In the genomic region with DNA sequence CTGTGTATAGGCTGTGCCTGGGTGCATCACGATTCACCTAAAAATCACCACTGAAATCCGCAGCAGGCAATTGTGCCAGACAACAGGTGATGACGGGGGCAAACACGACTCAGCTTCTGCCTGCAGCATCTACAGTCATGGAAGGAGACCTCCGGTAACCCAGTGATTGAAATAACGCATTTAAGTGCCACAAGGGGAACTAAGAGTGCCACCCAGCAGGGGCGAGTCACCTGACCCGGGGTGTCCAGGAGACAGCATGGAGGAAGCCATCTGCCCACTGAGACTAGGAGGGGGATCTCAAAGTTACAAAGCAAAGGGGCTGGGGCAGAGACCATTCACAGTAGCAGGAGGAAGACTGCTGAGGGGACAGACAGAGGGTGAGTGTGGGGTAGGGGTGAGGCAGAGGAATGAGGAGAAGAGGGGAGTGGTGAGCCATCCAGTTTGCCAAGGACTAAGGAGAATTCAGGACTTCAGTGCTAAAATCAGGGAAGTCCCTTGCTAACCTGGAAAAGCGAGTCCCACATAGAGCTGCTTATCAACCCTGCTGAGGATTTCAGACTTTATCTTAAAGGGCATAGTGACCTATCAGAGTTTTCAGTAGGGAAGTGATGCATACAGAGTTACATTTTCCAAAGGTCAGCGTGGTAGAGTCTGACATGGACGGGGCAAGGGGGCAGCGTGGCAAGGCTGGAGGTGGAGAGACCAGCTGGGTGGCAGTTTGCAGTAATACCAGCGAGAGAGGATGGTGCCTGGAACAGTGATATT, we compare ENCODE assay signal across 2 cellular contexts.
A peak's percentile ranks its signal among the peaks of the same experiment; 100 is the strongest.
TF ChIP-seq lines count a peak whose summit lies in the region.

No MANE protein-coding gene starts in this region.

TF ChIP-seq in IMR-90, 13 proteins besides CTCF, POLR2A, EP300 and RAD21:
- TF ChIP-seq RCOR1 (IDR thresholded peaks at IDR 0.05; ENCODE audit: insufficient replicate concordance, low read length) (no peak), BHLHE40 (IDR thresholded peaks at IDR 0.05; ENCODE audit: low read depth, low read length) (no peak), MXI1 (IDR thresholded peaks at IDR 0.05; ENCODE audit: borderline replicate concordance, low read depth, low read length) (no peak), FOS (IDR thresholded peaks at IDR 0.05; ENCODE audit: low read depth, low read length) (no peak), MAFK (IDR thresholded peaks at IDR 0.05; ENCODE audit: low read depth, low read length) (no peak), MAZ (IDR thresholded peaks at IDR 0.05; ENCODE audit: borderline replicate concordance, low read depth, low read length) (no peak), CHD1 (IDR thresholded peaks at IDR 0.05; ENCODE audit: low read depth, low read length) (no peak), NFE2L2 (IDR thresholded peaks at IDR 0.05; ENCODE audit: low read depth, low read length) (no peak), RFX5 (IDR thresholded peaks at IDR 0.05; ENCODE audit: low read depth, low read length) (no peak), ELK1 (IDR thresholded peaks at IDR 0.05; ENCODE audit: borderline replicate concordance, low read depth, low read length) (no peak), CEBPB (IDR thresholded peaks at IDR 0.05; ENCODE audit: low read depth, low read length) (no peak), SMC3 (IDR thresholded peaks at IDR 0.05; ENCODE audit: low read depth, low read length) (no peak)
- TF ChIP-seq, protein P1, sequence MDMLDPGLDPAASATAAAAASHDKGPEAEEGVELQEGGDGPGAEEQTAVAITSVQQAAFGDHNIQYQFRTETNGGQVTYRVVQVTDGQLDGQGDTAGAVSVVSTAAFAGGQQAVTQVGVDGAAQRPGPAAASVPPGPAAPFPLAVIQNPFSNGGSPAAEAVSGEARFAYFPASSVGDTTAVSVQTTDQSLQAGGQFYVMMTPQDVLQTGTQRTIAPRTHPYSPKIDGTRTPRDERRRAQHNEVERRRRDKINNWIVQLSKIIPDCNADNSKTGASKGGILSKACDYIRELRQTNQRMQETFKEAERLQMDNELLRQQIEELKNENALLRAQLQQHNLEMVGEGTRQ (IDR thresholded peaks at IDR 0.05; ENCODE audit: low read depth, low read length), result no peak
TF ChIP-seq in IMR-90: peak in this region for 0.

TF ChIP-seq in WTC11, 78 proteins besides CTCF, POLR2A, EP300 and RAD21:
- no peak for TF ChIP-seq MLX (CRISPR knock-in tag; IDR thresholded peaks at IDR 0.05)
- no peak for TF ChIP-seq ETV6 (CRISPR knock-in tag; IDR thresholded peaks at IDR 0.05)
- no peak for TF ChIP-seq ATF1 (CRISPR knock-in tag; IDR thresholded peaks at IDR 0.05)
- TF ChIP-seq NR2C2 (CRISPR knock-in tag; IDR thresholded peaks at IDR 0.05), result no peak
- TF ChIP-seq, protein P1 (CRISPR knock-in tag; IDR thresholded peaks at IDR 0.05), result peak; percentile 72
- TF ChIP-seq TP53 (CRISPR knock-in tag; IDR thresholded peaks at IDR 0.05), result no peak
- TF ChIP-seq, protein P2, sequence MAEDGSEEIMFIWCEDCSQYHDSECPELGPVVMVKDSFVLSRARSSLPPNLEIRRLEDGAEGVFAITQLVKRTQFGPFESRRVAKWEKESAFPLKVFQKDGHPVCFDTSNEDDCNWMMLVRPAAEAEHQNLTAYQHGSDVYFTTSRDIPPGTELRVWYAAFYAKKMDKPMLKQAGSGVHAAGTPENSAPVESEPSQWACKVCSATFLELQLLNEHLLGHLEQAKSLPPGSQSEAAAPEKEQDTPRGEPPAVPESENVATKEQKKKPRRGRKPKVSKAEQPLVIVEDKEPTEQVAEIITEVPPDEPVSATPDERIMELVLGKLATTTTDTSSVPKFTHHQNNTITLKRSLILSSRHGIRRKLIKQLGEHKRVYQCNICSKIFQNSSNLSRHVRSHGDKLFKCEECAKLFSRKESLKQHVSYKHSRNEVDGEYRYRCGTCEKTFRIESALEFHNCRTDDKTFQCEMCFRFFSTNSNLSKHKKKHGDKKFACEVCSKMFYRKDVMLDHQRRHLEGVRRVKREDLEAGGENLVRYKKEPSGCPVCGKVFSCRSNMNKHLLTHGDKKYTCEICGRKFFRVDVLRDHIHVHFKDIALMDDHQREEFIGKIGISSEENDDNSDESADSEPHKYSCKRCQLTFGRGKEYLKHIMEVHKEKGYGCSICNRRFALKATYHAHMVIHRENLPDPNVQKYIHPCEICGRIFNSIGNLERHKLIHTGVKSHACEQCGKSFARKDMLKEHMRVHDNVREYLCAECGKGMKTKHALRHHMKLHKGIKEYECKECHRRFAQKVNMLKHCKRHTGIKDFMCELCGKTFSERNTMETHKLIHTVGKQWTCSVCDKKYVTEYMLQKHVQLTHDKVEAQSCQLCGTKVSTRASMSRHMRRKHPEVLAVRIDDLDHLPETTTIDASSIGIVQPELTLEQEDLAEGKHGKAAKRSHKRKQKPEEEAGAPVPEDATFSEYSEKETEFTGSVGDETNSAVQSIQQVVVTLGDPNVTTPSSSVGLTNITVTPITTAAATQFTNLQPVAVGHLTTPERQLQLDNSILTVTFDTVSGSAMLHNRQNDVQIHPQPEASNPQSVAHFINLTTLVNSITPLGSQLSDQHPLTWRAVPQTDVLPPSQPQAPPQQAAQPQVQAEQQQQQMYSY (CRISPR knock-in tag; IDR thresholded peaks at IDR 0.05), result no peak
